In genomic region chr6:142735182-142735581, GRCh38 we compare ENCODE assay signal across 18 cellular contexts.
DNase-seq lines count a peak whose midpoint lies in the region; ATAC-seq, FAIRE-seq and TF ChIP-seq lines count a peak whose summit lies in the region.
"Had no signal": no experiment of that assay in that cellular context is flagged by ENCODE, and none has a peak within 500 bp of the region (broad histone marks: within the 10 kb centered on the region; RNA-seq: fewer than 3 reads in every experiment).

No MANE protein-coding gene starts in this region.

- TF ChIP-seq EP300 in HepG2 (IDR thresholded peaks at IDR 0.05; ENCODE audit: low read depth in 2 of 2, low read length in 2 of 2) (no peak), HepG2 (CRISPR knock-in tag; IDR thresholded peaks at IDR 0.05; ENCODE audit: borderline replicate concordance) (no peak)

- H3K79me2 ChIP-seq in HepG2 (ENCODE audit: insufficient read depth, low read length) = no peaks in the 10 kb centered on the region

- in situ Hi-C loops in HepG2 (cut with HindIII; ENCODE audit: extremely low pct_ligation_motif_present, low pct_unique_long_range_greater_than_20kb) = no loop called here

- no peak overlapping the region for H3K4me3 Mint-ChIP-seq in WTC11
- no peak overlapping the region for H3K4me3 Mint-ChIP-seq in activated CD4-positive, alpha-beta T cell treated with anti-CD3 and anti-CD28 coated beads, Interleukin-2, amount 10 ng/mL, durations not matched to agents 24 days and 14 days
- H3K4me3 Mint-ChIP-seq: nephron; stimulated activated naive CD8-positive, alpha-beta T cell treated with anti-CD3 and anti-CD28 coated beads, Interleukin-15, amount 100 ng/mL, for 72 hours had no signal

- no peaks in the 10 kb centered on the region for H3K27me3 Mint-ChIP-seq in WTC11 (ENCODE audit: low read depth)
- H3K27me3 Mint-ChIP-seq in activated CD4-positive, alpha-beta T cell treated with anti-CD3 and anti-CD28 coated beads, Interleukin-2, amount 10 ng/mL, durations not matched to agents 24 days and 14 days = no peaks in the 10 kb centered on the region
- H3K27me3 Mint-ChIP-seq: stimulated activated naive CD8-positive, alpha-beta T cell treated with anti-CD3 and anti-CD28 coated beads, Interleukin-15, amount 100 ng/mL, for 72 hours had no signal

- no peak for TF ChIP-seq CTCF in HepG2 (CRISPR knock-in tag; IDR thresholded peaks at IDR 0.05)
- no peak for TF ChIP-seq CTCF in right lobe of liver (IDR thresholded peaks at IDR 0.05)
- no peak for TF ChIP-seq CTCF in cardiac fibroblast (IDR thresholded peaks at IDR 0.05; ENCODE audit: low read depth, low read length)
- TF ChIP-seq CTCF in WTC11 (IDR thresholded peaks at IDR 0.05) = no peak

- no peak for FAIRE-seq in HepG2 (lab: Jason Lieb, UNC)
- FAIRE-seq: urothelium cell line had no signal

- H3K9me3 Mint-ChIP-seq in WTC11 = peaks cover 20% of the 10 kb centered on the region
- H3K9me3 Mint-ChIP-seq in activated CD4-positive, alpha-beta T cell treated with anti-CD3 and anti-CD28 coated beads, Interleukin-2, amount 10 ng/mL, durations not matched to agents 24 days and 14 days = peaks cover 5% of the 10 kb centered on the region
- H3K9me3 Mint-ChIP-seq: activated T-helper 2 cell treated with anti-CD3 and anti-CD28 coated beads, Interferon-gamma antibody, Interleukin-2, Interleukin-4, amounts not matched to agents 10 μg/mL and 5 μg/mL and 100 μg/mL, durations not matched to agents 14 hours and 24 hours and 36 hours; nephron had no signal

- H4K20me1 ChIP-seq in HepG2 (ENCODE audit: insufficient read depth, low read length) = no peaks in the 10 kb centered on the region

- CTCF ChIA-PET in HepG2 (lab: Yijun Ruan, JAX; ENCODE audit: low intra/inter-chr PET ratio, low total read pairs) = no interaction called here
- CTCF ChIA-PET in WTC11 (lab: Charles Lee) = interaction anchor here (2.1 kb wide), 1 partner anchor 261 kb away, joined by 8 read pairs; no protein-coding TSS in a partner anchor

- TF ChIP-seq POLR2A in HepG2 (IDR thresholded peaks at IDR 0.05; ENCODE audit: insufficient read depth in 1 of 2, low read depth in 2 of 2, low read length in 2 of 2) (no peak), right lobe of liver (IDR thresholded peaks at IDR 0.05) (no peak)

- H3K27ac ChIP-seq in HepG2 (ENCODE audit: extremely low read length, insufficient read depth, low read length) = no peak overlapping the region
- no peak overlapping the region for H3K27ac ChIP-seq in right lobe of liver
- H3K27ac ChIP-seq: psoas muscle had no signal

- no peak for DNase-seq in HepG2 (ENCODE audit: low spot score)
- DNase-seq in right lobe of liver = no peak
- peak; percentile 64 to 84 for DNase-seq in NCI-H446 (lab: John Stamatoyannopoulos, UW)
- peak; percentile 14 to 28 for DNase-seq in cardiac fibroblast (ENCODE audit: low read depth in 2 of 2)
- DNase-seq in WTC11 (ENCODE audit: low spot score) = no peak
- no peak for DNase-seq in activated CD4-positive, alpha-beta T cell treated with anti-CD3 and anti-CD28 coated beads, Interleukin-2, amount 10 ng/mL, durations not matched to agents 24 days and 14 days
- DNase-seq in HK-2 (ENCODE audit: unreplicated experiment) = no peak
- DNase-seq: Caco-2; MM.1S; NCI-H510A treated with DMSO at 0.1 percent for 48 hours; psoas muscle; stimulated activated naive CD8-positive, alpha-beta T cell treated with anti-CD3 and anti-CD28 coated beads, Interleukin-15, amount 100 ng/mL, for 72 hours had no signal

- H3K36me3 Mint-ChIP-seq in WTC11 = peaks cover 3% of the 10 kb centered on the region; the same call in 1 of the 2 replicates
- H3K36me3 Mint-ChIP-seq in activated CD4-positive, alpha-beta T cell treated with anti-CD3 and anti-CD28 coated beads, Interleukin-2, amount 10 ng/mL, durations not matched to agents 24 days and 14 days (ENCODE audit: low read depth) = no peaks in the 10 kb centered on the region

- WGBS in HepG2 (ENCODE audit: low lambda C conversion rate) = 30% methylated on average over 5 of the region's 5 CpGs
- 59% methylated on average over 5 of the region's 5 CpGs for WGBS in right lobe of liver (ENCODE audit: insufficient coverage, low coverage, low lambda C conversion rate, missing lambda C conversion rate)

- no peak overlapping the region for H3K9ac ChIP-seq in HepG2 (ENCODE audit: insufficient read depth, low read depth, low read length)

- BruUV-seq in HepG2 (replicated peaks; lab: Mats Ljungman, UMichigan) = no TSS peak

- H3K27me3 ChIP-seq in HepG2 (ENCODE audit: control insufficient read depth in 1 of 2, insufficient read depth in 2 of 2, low read length in 2 of 2) (peaks cover 0 to 20% of the 10 kb centered on the region in 2 experiments; a peak in 3 of 5 replicates), right lobe of liver (no peaks in the 10 kb centered on the region)

- no peak overlapping the region for H3K27ac Mint-ChIP-seq in WTC11
- H3K27ac Mint-ChIP-seq in activated CD4-positive, alpha-beta T cell treated with anti-CD3 and anti-CD28 coated beads, Interleukin-2, amount 10 ng/mL, durations not matched to agents 24 days and 14 days = no peak overlapping the region
- H3K27ac Mint-ChIP-seq: activated T-helper 2 cell treated with anti-CD3 and anti-CD28 coated beads, Interferon-gamma antibody, Interleukin-2, Interleukin-4, amounts not matched to agents 10 μg/mL and 5 μg/mL and 100 μg/mL, durations not matched to agents 14 hours and 24 hours and 36 hours; nephron had no signal

- POLR2A ChIA-PET in HepG2 (lab: Yijun Ruan, JAX) = no interaction called here
- POLR2A ChIA-PET in WTC11 (lab: Charles Lee) = no interaction called here

- no peak overlapping the region for H3K4me2 ChIP-seq in HepG2 (ENCODE audit: low read depth, low read length)

- H3K4me1 Mint-ChIP-seq in WTC11 = peaks cover 28% of the 10 kb centered on the region
- peaks cover 4% of the 10 kb centered on the region for H3K4me1 Mint-ChIP-seq in activated CD4-positive, alpha-beta T cell treated with anti-CD3 and anti-CD28 coated beads, Interleukin-2, amount 10 ng/mL, durations not matched to agents 24 days and 14 days
- H3K4me1 Mint-ChIP-seq: nephron had no signal

- intact Hi-C loops in HepG2 (cut with micrococcal nuclease; ENCODE audit: unreplicated experiment) (no loop called here), right lobe of liver (cut with DNase I) (no loop called here)
- intact Hi-C loops in activated CD4-positive, alpha-beta T cell treated with anti-CD3 and anti-CD28 coated beads, Interleukin-2, amount 10 ng/mL, durations not matched to agents 24 days and 14 days (cut with micrococcal nuclease) = no loop called here

- TF ChIP-seq RAD21 in HepG2 (CRISPR knock-in tag; IDR thresholded peaks at IDR 0.05) = no peak

- H3K4me3 ChIP-seq in HepG2 (replicated peaks in 1 of 3; ENCODE audit: insufficient read depth in 1 of 3, low read depth in 2 of 3, low read length in 3 of 3) (no peak overlapping the region), right lobe of liver (no peak overlapping the region), cardiac fibroblast (replicated peaks in 1 of 2; ENCODE audit: low read depth in 2 of 2, low read length in 2 of 2) (no peak overlapping the region)
- H3K4me3 ChIP-seq: lung, psoas muscle had no signal

- H2AFZ ChIP-seq in HepG2 (ENCODE audit: low read length) = no peak overlapping the region

- H3K9me3 ChIP-seq in HepG2 (ENCODE audit: low read length) (no peaks in the 10 kb centered on the region), right lobe of liver (no peaks in the 10 kb centered on the region)
- H3K9me3 ChIP-seq: Caco-2, psoas muscle had no signal

- ATAC-seq in HepG2 (no peak), right lobe of liver (no peak), WTC11 (no peak), GM21723 (IDR thresholded peaks at IDR 0.05; ENCODE audit: unreplicated experiment) (no peak)
- ATAC-seq: Panc1; psoas muscle; stimulated activated naive CD8-positive, alpha-beta T cell treated with anti-CD3 and anti-CD28 coated beads, Interleukin-15, amount 100 ng/mL, for 72 hours had no signal

- no peaks in the 10 kb centered on the region for H3K36me3 ChIP-seq in HepG2 (replicated peaks in 1 of 2; ENCODE audit: control insufficient read depth in 1 of 2, insufficient read depth in 2 of 2, low read length in 2 of 2)
- H3K36me3 ChIP-seq in right lobe of liver = no peaks in the 10 kb centered on the region

- H3K4me1 ChIP-seq in HepG2 (ENCODE audit: insufficient read depth, low read length) (no peaks in the 10 kb centered on the region), right lobe of liver (no peaks in the 10 kb centered on the region)
- H3K4me1 ChIP-seq: Caco-2, psoas muscle had no signal

TF ChIP-seq in HepG2, 621 proteins besides CTCF, POLR2A, EP300 and RAD21 (continues in another document):
- TF ChIP-seq ELK4 (CRISPR knock-in tag; IDR thresholded peaks at IDR 0.05; ENCODE audit: borderline replicate concordance) (no peak), ETV6 (CRISPR knock-in tag; conservative IDR thresholded peaks at IDR 0.05) (no peak), ZFP90 (CRISPR knock-in tag; IDR thresholded peaks at IDR 0.05; ENCODE audit: borderline replicate concordance) (no peak), SRSF4 (IDR thresholded peaks at IDR 0.05; ENCODE audit: low read depth, low read length, poor library complexity, severe bottlenecking) (no peak), NFE2L2 (IDR thresholded peaks at IDR 0.05; ENCODE audit: low read length) (peak; percentile 11; the same call in 1 of the 2 replicates)

TF ChIP-seq in WTC11, 78 proteins besides CTCF, POLR2A, EP300 and RAD21 (continues in another document):
- no peak for TF ChIP-seq NR3C1 (CRISPR knock-in tag; conservative IDR thresholded peaks at IDR 0.05; ENCODE audit: low read depth)
- no peak for TF ChIP-seq E2F4 (CRISPR knock-in tag; IDR thresholded peaks at IDR 0.05; ENCODE audit: borderline replicate concordance, low read depth)
- TF ChIP-seq TEAD1 (CRISPR knock-in tag; IDR thresholded peaks at IDR 0.05) = no peak
- no peak for TF ChIP-seq NFYB (CRISPR knock-in tag; conservative IDR thresholded peaks at IDR 0.05; ENCODE audit: low read depth)
- no peak for TF ChIP-seq GABPB1 (CRISPR knock-in tag; IDR thresholded peaks at IDR 0.05)

Comparison
In these comparisons a context has a peak if more than half of its experiments do, and no peak if none do; other contexts are left out.
1. DNase-seq: peak in NCI-H446 (2 of 2) and cardiac fibroblast (2 of 2); none in HepG2 (single experiment), right lobe of liver (0 of 3), WTC11 (single experiment), activated CD4-positive, alpha-beta T cell treated with anti-CD3 and anti-CD28 coated beads, Interleukin-2, amount 10 ng/mL, durations not matched to agents 24 days and 14 days (single experiment) and HK-2 (single experiment).